Comparison of ENCODE assay signal across 19 cellular contexts in the genomic region with DNA sequence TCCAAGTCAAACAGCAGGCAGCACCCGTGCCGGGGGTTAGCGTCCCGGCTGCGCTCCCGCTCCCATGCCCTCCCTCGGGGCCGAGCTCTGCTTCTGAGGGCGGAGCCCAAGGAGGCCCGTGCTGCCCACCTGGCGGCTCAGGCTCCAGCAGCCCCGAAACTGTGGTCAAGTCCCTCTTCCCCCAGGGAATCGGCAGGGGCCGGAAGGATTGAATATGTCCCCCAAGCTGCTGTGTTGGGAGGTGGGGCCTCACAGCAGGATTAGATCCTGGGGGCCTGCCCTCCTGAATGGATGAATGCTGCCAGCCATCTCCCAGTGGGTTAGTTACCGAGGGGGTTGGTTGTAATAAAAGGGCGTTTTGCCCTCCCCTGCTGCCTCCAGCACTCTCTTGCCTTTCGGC. TPM values are rescaled to one million over a fixed set of nuclear protein-coding genes. Genes with fewer than 3 reads are reported as not detected.
DNase-seq lines count a peak whose midpoint lies in the region; ATAC-seq and TF ChIP-seq lines count a peak whose summit lies in the region.
"Had no signal": no experiment of that assay in that cellular context is flagged by ENCODE, and none has a peak within 500 bp of the region (broad histone marks: within the 10 kb centered on the region; RNA-seq: fewer than 3 reads in every experiment).

No MANE protein-coding gene starts in this region.

- DNase-seq in ELF-1 (ENCODE audit: low read depth, low spot score) = peak; percentile 66
- peak; percentile 73 to 79 for DNase-seq in SJCRH30
- peak; percentile 25 for DNase-seq in iPS-NIHi7 (ENCODE audit: extremely low spot score)
- DNase-seq in psoas muscle = peak; percentile 11 to 50
- DNase-seq in NCI-H1417 (lab: John Stamatoyannopoulos, UW) = no peak
- no peak for DNase-seq in superior temporal gyrus (ENCODE audit: extremely low spot score)
- DNase-seq: activated CD4-positive, alpha-beta T cell treated with anti-CD3 and anti-CD28 coated beads for 4 hours; caudate nucleus; DMS 273 treated with DMSO at 0.1 percent for 48 hours; NCI-H1105; NCI-H2081; stimulated activated CD4-positive, alpha-beta T cell treated with anti-CD3 and anti-CD28 coated beads, Interleukin-15, amount 100 ng/mL, for 24 hours had no signal

- H3K9me3 ChIP-seq in SJCRH30 (replicated peaks) (no peaks in the 10 kb centered on the region), psoas muscle (no peaks in the 10 kb centered on the region)
- H3K9me3 ChIP-seq: ascending aorta, uterus had no signal

- H3K4me3 ChIP-seq in SJCRH30 (peak overlapping the region; percentile 40), psoas muscle (no peak overlapping the region)
- H3K4me3 ChIP-seq: ascending aorta, uterus had no signal

- H3K4me1 ChIP-seq in SJCRH30 = peaks cover 6% of the 10 kb centered on the region; the same call in 1 of the 2 replicates
- H3K4me1 ChIP-seq in psoas muscle = no peaks in the 10 kb centered on the region
- H3K4me1 ChIP-seq: uterus had no signal

- H3K36me3 ChIP-seq in SJCRH30 = no peaks in the 10 kb centered on the region
- peaks cover 0 to 17% of the 10 kb centered on the region in 2 donors for H3K36me3 ChIP-seq in psoas muscle (ENCODE audit: insufficient read depth in 1 of 2, low read depth in 1 of 2)
- H3K36me3 ChIP-seq: uterus had no signal

- H3K27me3 ChIP-seq in SJCRH30 (peaks cover 6% of the 10 kb centered on the region), psoas muscle (ENCODE audit: insufficient read depth in 3 of 3, low read length in 2 of 3) (no peaks in the 10 kb centered on the region)
- H3K27me3 ChIP-seq: ascending aorta, uterus had no signal

- H3K27ac ChIP-seq in SJCRH30 = no peak overlapping the region
- no peak overlapping the region for H3K27ac ChIP-seq in psoas muscle
- H3K27ac ChIP-seq: ascending aorta, uterus had no signal

- no peak for TF ChIP-seq CTCF in psoas muscle (IDR thresholded peaks at IDR 0.05)

- ATAC-seq in psoas muscle = no peak
- no peak for ATAC-seq in SK-N-SH treated with all-trans-retinoic acid at 6 μM for 48 hours
- no peak for ATAC-seq in GM21381 (IDR thresholded peaks at IDR 0.05; ENCODE audit: unreplicated experiment)
- ATAC-seq: activated naive CD4-positive, alpha-beta T cell treated with anti-CD3 and anti-CD28 coated beads, Interleukin-2, amount 50 U/mL, for 72 hours had no signal

- WGBS in psoas muscle, 3 donors = 76 to 81% (median 76%) methylated on average over 17 of the region's 17 CpGs

- intact Hi-C loops in psoas muscle (cut with DNase I) = loop anchor here (5.0 to 10.0 kb wide), 3 partner anchors 56 to 196 kb away; partner anchors contain the start of gene KCNJ12 (in 1 of the 2)

TF ChIP-seq in SK-N-SH treated with all-trans-retinoic acid at 6 μM for 48 hours, 23 proteins besides CTCF, POLR2A, EP300 and RAD21:
- TF ChIP-seq TOX (CRISPR knock-in tag; IDR thresholded peaks at IDR 0.05; ENCODE audit: borderline replicate concordance) (no peak), POU6F1 (CRISPR knock-in tag; IDR thresholded peaks at IDR 0.05; ENCODE audit: borderline replicate concordance, low read depth) (no peak), ISL1 (CRISPR knock-in tag; IDR thresholded peaks at IDR 0.05) (no peak), PPARA (CRISPR knock-in tag; IDR thresholded peaks at IDR 0.05; ENCODE audit: borderline replicate concordance) (no peak), ESRRG (CRISPR knock-in tag; IDR thresholded peaks at IDR 0.05) (no peak), GLIS3 (CRISPR knock-in tag; IDR thresholded peaks at IDR 0.05) (no peak), CSDC2 (CRISPR knock-in tag; IDR thresholded peaks at IDR 0.05) (no peak), OSR1 (CRISPR knock-in tag; IDR thresholded peaks at IDR 0.05) (no peak), ZNF8 (CRISPR knock-in tag; IDR thresholded peaks at IDR 0.05) (no peak), ZFP3 (CRISPR knock-in tag; IDR thresholded peaks at IDR 0.05) (no peak), RARB (CRISPR knock-in tag; IDR thresholded peaks at IDR 0.05) (no peak), TSHZ2 (CRISPR knock-in tag; IDR thresholded peaks at IDR 0.05) (no peak), ZC3H10 (CRISPR knock-in tag; IDR thresholded peaks at IDR 0.05) (no peak), ZFP30 (CRISPR knock-in tag; IDR thresholded peaks at IDR 0.05) (no peak), ZNF70 (CRISPR knock-in tag; IDR thresholded peaks at IDR 0.05) (no peak)
- TF ChIP-seq, protein P1, sequence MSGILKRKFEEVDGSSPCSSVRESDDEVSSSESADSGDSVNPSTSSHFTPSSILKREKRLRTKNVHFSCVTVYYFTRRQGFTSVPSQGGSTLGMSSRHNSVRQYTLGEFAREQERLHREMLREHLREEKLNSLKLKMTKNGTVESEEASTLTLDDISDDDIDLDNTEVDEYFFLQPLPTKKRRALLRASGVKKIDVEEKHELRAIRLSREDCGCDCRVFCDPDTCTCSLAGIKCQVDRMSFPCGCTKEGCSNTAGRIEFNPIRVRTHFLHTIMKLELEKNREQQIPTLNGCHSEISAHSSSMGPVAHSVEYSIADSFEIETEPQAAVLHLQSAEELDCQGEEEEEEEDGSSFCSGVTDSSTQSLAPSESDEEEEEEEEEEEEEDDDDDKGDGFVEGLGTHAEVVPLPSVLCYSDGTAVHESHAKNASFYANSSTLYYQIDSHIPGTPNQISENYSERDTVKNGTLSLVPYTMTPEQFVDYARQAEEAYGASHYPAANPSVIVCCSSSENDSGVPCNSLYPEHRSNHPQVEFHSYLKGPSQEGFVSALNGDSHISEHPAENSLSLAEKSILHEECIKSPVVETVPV (CRISPR knock-in tag; IDR thresholded peaks at IDR 0.05) = no peak
- TF ChIP-seq, protein P2, sequence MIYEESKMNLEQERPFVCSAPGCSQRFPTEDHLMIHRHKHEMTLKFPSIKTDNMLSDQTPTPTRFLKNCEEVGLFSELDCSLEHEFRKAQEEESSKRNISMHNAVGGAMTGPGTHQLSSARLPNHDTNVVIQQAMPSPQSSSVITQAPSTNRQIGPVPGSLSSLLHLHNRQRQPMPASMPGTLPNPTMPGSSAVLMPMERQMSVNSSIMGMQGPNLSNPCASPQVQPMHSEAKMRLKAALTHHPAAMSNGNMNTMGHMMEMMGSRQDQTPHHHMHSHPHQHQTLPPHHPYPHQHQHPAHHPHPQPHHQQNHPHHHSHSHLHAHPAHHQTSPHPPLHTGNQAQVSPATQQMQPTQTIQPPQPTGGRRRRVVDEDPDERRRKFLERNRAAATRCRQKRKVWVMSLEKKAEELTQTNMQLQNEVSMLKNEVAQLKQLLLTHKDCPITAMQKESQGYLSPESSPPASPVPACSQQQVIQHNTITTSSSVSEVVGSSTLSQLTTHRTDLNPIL (CRISPR knock-in tag; IDR thresholded peaks at IDR 0.05; ENCODE audit: low read depth) = no peak

RNA-seq across cellular contexts. Expression of gene MAP2K3, which starts 33.9 kb away (rescaled TPM):
- 19.4 and 20.4 TPM in 2 replicates for total RNA-seq in SJCRH30 (2014; rRNA removed; shearing (Covaris generic))
- total RNA-seq in psoas muscle = 100 to 1,000 TPM in 2 of 4 donors, 10 to 100 TPM in 2; 64.4 to 126 (median 107) TPM
- 100 to 1,000 TPM in 2 of 3 donors, 10 to 100 TPM in 1; 86.3 to 229 (median 146) TPM for polyA plus RNA-seq in psoas muscle

RNA-seq across cellular contexts. Expression of gene KCNJ12, which starts 57.7 kb away (rescaled TPM):
- 0.20 and 0.40 TPM in 2 replicates for total RNA-seq in SJCRH30 (2014; rRNA removed; shearing (Covaris generic))
- 10 to 100 TPM in 3 of 4 donors, 1 to 10 TPM in 1; 9.4 to 31.0 (median 23.4) TPM for total RNA-seq in psoas muscle
- 10 to 100 TPM in 2 of 3 donors, 1 to 10 TPM in 1; 5.2 to 42.7 (median 13.6) TPM for polyA plus RNA-seq in psoas muscle
- total RNA-seq: activated naive CD4-positive, alpha-beta T cell treated with anti-CD3 and anti-CD28 coated beads, Interleukin-2, amount 50 U/mL, for 72 hours; lung microvascular endothelial cell; T-helper 1 cell treated with Interleukin-12 subunit alpha and Interleukin-12 subunit beta and Interleukin-4 antibody, amounts not matched to agents 30 ng/mL and 1 ng/mL, for 36 hours had no signal

Comparison
In these comparisons a context has a peak if more than half of its experiments do, and no peak if none do; other contexts are left out.
1. DNase-seq: peak in ELF-1 (single experiment), SJCRH30 (2 of 2), iPS-NIHi7 (single experiment) and psoas muscle (2 of 2); none in NCI-H1417 (0 of 3) and superior temporal gyrus (single experiment).